1 cellular context compared by ENCODE assay signal in the genomic region with DNA sequence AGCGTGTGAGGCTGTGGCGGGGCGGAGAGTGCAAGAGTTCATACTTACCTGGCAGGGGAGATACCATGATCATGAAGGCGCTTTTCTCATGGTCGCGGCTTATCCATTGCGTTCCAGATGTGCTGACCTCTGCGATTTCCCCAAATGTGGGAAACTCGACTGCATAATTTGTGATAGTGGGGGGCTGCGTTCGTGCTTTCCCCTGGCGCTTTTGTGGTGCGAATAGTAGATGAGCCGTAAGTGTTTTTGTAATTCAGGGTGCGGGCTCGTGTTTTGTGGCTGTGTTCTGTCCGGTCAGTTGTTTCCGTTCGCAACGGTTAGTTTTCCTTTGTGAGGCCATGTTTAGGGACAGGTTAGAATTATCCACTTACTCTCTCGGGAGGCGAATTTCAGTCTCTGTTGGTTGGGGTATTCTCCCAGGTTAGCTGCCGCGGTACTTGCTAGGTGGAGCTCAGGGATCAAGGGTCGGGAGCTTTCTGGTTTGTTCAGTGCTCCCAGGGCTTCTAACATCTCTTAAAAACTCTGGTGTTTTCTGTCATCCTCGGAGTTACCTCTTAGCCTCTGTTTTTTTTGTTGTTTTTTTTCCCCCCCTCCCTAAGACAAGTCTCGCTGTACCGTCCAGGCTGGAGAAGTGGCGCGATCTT.
TF ChIP-seq lines count a peak whose summit lies in the region.

No MANE protein-coding gene starts in this region.

TF ChIP-seq in HEK293, 187 proteins besides CTCF, POLR2A, EP300 and RAD21 (continued from another document):
- TF ChIP-seq, protein P1, sequence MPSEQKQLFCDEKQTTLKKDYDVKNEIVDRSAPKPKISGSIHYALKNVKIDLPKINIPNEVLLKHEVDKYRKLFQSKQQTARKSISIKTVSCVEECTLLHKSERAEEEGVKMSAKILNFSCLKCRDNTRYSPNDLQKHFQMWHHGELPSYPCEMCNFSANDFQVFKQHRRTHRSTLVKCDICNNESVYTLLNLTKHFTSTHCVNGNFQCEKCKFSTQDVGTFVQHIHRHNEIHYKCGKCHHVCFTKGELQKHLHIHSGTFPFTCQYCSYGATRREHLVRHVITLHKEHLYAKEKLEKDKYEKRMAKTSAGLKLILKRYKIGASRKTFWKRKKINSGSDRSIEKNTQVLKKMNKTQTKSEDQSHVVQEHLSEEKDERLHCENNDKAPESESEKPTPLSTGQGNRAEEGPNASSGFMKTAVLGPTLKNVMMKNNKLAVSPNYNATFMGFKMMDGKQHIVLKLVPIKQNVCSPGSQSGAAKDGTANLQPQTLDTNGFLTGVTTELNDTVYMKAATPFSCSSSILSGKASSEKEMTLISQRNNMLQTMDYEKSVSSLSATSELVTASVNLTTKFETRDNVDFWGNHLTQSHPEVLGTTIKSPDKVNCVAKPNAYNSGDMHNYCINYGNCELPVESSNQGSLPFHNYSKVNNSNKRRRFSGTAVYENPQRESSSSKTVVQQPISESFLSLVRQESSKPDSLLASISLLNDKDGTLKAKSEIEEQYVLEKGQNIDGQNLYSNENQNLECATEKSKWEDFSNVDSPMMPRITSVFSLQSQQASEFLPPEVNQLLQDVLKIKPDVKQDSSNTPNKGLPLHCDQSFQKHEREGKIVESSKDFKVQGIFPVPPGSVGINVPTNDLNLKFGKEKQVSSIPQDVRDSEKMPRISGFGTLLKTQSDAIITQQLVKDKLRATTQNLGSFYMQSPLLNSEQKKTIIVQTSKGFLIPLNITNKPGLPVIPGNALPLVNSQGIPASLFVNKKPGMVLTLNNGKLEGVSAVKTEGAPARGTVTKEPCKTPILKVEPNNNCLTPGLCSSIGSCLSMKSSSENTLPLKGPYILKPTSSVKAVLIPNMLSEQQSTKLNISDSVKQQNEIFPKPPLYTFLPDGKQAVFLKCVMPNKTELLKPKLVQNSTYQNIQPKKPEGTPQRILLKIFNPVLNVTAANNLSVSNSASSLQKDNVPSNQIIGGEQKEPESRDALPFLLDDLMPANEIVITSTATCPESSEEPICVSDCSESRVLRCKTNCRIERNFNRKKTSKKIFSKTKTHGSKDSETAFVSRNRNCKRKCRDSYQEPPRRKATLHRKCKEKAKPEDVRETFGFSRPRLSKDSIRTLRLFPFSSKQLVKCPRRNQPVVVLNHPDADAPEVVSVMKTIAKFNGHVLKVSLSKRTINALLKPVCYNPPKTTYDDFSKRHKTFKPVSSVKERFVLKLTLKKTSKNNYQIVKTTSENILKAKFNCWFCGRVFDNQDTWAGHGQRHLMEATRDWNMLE (tag by site-specific recombination; conservative IDR thresholded peaks at IDR 0.05; ENCODE audit: low read depth): peak; percentile 49; the same call in 1 of the 2 replicates
- peak; percentile 8 for TF ChIP-seq ZBTB21 (tag by site-specific recombination; IDR thresholded peaks at IDR 0.05)
- TF ChIP-seq ZNF501 (tag by site-specific recombination; IDR thresholded peaks at IDR 0.05): peak; percentile 96
- peak; percentile 85 for TF ChIP-seq KLF7 (tag by site-specific recombination; IDR thresholded peaks at IDR 0.05; ENCODE audit: borderline replicate concordance)
- TF ChIP-seq, protein P2, sequence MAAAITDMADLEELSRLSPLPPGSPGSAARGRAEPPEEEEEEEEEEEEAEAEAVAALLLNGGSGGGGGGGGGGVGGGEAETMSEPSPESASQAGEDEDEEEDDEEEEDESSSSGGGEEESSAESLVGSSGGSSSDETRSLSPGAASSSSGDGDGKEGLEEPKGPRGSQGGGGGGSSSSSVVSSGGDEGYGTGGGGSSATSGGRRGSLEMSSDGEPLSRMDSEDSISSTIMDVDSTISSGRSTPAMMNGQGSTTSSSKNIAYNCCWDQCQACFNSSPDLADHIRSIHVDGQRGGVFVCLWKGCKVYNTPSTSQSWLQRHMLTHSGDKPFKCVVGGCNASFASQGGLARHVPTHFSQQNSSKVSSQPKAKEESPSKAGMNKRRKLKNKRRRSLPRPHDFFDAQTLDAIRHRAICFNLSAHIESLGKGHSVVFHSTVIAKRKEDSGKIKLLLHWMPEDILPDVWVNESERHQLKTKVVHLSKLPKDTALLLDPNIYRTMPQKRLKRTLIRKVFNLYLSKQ (tag by site-specific recombination; IDR thresholded peaks at IDR 0.05; ENCODE audit: borderline replicate concordance): 0 out of 2 replicates have a peak, but pooled peaks have one; percentile 31
- peak; percentile 97 for TF ChIP-seq IKZF3 (tag by site-specific recombination; IDR thresholded peaks at IDR 0.05)
- peak; percentile 16 for TF ChIP-seq ZNF654 (tag by site-specific recombination; IDR thresholded peaks at IDR 0.05; ENCODE audit: low read depth)
- peak; percentile 83 for TF ChIP-seq ZNF843 (tag by site-specific recombination; IDR thresholded peaks at IDR 0.05)
- TF ChIP-seq ZNF341 (tag by site-specific recombination; IDR thresholded peaks at IDR 0.05; ENCODE audit: low read depth): peak; percentile 53; the same call in 1 of the 2 replicates
- peak; percentile 93 for TF ChIP-seq KLF10 (tag by site-specific recombination; IDR thresholded peaks at IDR 0.05)
- TF ChIP-seq SP3 (tag by site-specific recombination; IDR thresholded peaks at IDR 0.05): peak; percentile 61
- TF ChIP-seq ZNF146 (tag by site-specific recombination; IDR thresholded peaks at IDR 0.05): peak; percentile 82
- TF ChIP-seq, protein P3, sequence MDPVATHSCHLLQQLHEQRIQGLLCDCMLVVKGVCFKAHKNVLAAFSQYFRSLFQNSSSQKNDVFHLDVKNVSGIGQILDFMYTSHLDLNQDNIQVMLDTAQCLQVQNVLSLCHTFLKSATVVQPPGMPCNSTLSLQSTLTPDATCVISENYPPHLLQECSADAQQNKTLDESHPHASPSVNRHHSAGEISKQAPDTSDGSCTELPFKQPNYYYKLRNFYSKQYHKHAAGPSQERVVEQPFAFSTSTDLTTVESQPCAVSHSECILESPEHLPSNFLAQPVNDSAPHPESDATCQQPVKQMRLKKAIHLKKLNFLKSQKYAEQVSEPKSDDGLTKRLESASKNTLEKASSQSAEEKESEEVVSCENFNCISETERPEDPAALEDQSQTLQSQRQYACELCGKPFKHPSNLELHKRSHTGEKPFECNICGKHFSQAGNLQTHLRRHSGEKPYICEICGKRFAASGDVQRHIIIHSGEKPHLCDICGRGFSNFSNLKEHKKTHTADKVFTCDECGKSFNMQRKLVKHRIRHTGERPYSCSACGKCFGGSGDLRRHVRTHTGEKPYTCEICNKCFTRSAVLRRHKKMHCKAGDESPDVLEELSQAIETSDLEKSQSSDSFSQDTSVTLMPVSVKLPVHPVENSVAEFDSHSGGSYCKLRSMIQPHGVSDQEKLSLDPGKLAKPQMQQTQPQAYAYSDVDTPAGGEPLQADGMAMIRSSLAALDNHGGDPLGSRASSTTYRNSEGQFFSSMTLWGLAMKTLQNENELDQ (tag by site-specific recombination; IDR thresholded peaks at IDR 0.05; ENCODE audit: low read depth): 0 out of 2 replicates have a peak, but pooled peaks have one; percentile 32
- TF ChIP-seq, protein P4, sequence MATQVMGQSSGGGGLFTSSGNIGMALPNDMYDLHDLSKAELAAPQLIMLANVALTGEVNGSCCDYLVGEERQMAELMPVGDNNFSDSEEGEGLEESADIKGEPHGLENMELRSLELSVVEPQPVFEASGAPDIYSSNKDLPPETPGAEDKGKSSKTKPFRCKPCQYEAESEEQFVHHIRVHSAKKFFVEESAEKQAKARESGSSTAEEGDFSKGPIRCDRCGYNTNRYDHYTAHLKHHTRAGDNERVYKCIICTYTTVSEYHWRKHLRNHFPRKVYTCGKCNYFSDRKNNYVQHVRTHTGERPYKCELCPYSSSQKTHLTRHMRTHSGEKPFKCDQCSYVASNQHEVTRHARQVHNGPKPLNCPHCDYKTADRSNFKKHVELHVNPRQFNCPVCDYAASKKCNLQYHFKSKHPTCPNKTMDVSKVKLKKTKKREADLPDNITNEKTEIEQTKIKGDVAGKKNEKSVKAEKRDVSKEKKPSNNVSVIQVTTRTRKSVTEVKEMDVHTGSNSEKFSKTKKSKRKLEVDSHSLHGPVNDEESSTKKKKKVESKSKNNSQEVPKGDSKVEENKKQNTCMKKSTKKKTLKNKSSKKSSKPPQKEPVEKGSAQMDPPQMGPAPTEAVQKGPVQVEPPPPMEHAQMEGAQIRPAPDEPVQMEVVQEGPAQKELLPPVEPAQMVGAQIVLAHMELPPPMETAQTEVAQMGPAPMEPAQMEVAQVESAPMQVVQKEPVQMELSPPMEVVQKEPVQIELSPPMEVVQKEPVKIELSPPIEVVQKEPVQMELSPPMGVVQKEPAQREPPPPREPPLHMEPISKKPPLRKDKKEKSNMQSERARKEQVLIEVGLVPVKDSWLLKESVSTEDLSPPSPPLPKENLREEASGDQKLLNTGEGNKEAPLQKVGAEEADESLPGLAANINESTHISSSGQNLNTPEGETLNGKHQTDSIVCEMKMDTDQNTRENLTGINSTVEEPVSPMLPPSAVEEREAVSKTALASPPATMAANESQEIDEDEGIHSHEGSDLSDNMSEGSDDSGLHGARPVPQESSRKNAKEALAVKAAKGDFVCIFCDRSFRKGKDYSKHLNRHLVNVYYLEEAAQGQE (tag by site-specific recombination; IDR thresholded peaks at IDR 0.05): peak; percentile 82
- TF ChIP-seq GFI1B (tag by site-specific recombination; IDR thresholded peaks at IDR 0.05): peak; percentile 67; the same call in 1 of the 2 replicates
- peak; percentile 38; the same call in 1 of the 2 replicates for TF ChIP-seq GLIS2 (tag by site-specific recombination; IDR thresholded peaks at IDR 0.05)
- TF ChIP-seq ZNF623 (tag by site-specific recombination; IDR thresholded peaks at IDR 0.05): peak; percentile 39; the same call in 1 of the 2 replicates
- TF ChIP-seq, protein P5, sequence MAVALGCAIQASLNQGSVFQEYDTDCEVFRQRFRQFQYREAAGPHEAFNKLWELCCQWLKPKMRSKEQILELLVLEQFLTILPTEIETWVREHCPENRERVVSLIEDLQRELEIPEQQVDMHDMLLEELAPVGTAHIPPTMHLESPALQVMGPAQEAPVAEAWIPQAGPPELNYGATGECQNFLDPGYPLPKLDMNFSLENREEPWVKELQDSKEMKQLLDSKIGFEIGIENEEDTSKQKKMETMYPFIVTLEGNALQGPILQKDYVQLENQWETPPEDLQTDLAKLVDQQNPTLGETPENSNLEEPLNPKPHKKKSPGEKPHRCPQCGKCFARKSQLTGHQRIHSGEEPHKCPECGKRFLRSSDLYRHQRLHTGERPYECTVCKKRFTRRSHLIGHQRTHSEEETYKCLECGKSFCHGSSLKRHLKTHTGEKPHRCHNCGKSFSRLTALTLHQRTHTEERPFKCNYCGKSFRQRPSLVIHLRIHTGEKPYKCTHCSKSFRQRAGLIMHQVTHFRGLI (tag by site-specific recombination; IDR thresholded peaks at IDR 0.05): peak; percentile 90
- peak; percentile 52 for TF ChIP-seq HOXD13 (CRISPR knock-in tag; IDR thresholded peaks at IDR 0.05; ENCODE audit: borderline replicate concordance)
- TF ChIP-seq YY2 (tag by site-specific recombination; IDR thresholded peaks at IDR 0.05): peak; percentile 75
- peak; percentile 89; the same call in 1 of the 2 replicates for TF ChIP-seq ZFP41 (tag by site-specific recombination; IDR thresholded peaks at IDR 0.05; ENCODE audit: borderline replicate concordance)
- peak; percentile 81; the same call in 1 of the 2 replicates for TF ChIP-seq ZNF768 (tag by site-specific recombination; IDR thresholded peaks at IDR 0.05)
